Comparison of ENCODE assay signal across 9 cellular contexts in the genomic region with DNA sequence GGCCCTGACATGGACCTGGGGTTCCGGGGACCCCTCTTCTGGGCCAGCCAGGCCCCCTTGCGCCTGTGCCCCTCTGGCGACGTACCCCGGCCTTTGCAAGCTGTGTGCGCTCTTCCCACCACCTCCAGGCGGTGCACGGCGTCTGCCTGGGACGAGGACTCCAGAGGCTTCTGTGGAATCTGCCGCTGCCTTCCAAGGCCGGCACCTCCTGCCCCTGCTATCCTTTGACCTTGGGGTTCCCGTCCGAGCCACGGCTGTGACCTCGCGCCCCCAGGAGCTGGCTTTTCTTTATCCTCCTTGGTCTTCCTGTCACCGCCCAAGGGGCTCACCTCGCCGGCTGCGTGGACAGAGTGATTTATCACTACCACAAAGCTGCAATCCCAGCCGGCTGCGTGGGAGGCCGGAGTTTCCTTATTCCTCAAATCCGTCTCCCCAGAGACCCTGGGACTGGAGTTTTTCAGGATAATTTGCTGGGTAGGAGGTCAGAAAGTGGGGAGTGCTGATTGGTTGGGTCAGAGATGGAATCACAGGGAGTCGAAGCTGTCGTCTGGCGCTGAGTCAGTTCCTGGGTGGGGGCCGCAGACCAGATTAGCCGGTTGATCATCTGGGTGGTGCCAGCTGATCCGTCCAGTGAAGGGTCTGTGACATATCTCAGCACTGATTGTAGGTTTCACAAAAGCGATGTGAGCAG. TPM values are rescaled to one million over a fixed set of nuclear protein-coding genes. Genes with fewer than 3 reads are reported as not detected.
DNase-seq lines count a peak whose midpoint lies in the region; ATAC-seq and TF ChIP-seq lines count a peak whose summit lies in the region.
"Had no signal": no experiment of that assay in that cellular context is flagged by ENCODE, and none has a peak within 500 bp of the region (broad histone marks: within the 10 kb centered on the region; RNA-seq: fewer than 3 reads in every experiment).

No MANE protein-coding gene starts in this region.

- ATAC-seq in gastrocnemius medialis, result no peak
- ATAC-seq in GM18517 (IDR thresholded peaks at IDR 0.05; ENCODE audit: unreplicated experiment), result no peak

- peaks cover 19% of the 10 kb centered on the region for H3K4me1 Mint-ChIP-seq in mesothelial cell of epicardium

- peak; percentile 34 for DNase-seq in LHCN-M2 (ENCODE audit: low read depth)
- DNase-seq in fibroblast of mammary gland (ENCODE audit: low read depth), result peak; percentile 86
- DNase-seq in mesothelial cell of epicardium (ENCODE audit: low spot score in 2 of 2, unreplicated experiment in 2 of 2), result peak in 1 of 2 experiments; percentile 48
- DNase-seq in ACHN, result no peak
- no peak for DNase-seq in gastrocnemius medialis
- DNase-seq in globus pallidus (ENCODE audit: low spot score), result no peak
- DNase-seq: retina had no signal

- H3K36me3 Mint-ChIP-seq in mesothelial cell of epicardium, result no peaks in the 10 kb centered on the region

- H3K27ac Mint-ChIP-seq in mesothelial cell of epicardium, result peak overlapping the region; percentile 83

- TF ChIP-seq CTCF in 22Rv1 (IDR thresholded peaks at IDR 0.05), result no peak
- no peak for TF ChIP-seq CTCF in fibroblast of mammary gland (conservative IDR thresholded peaks at IDR 0.05; ENCODE audit: control insufficient read depth, insufficient read depth, low read depth, low read length)
- no peak for TF ChIP-seq CTCF in mesothelial cell of epicardium (IDR thresholded peaks at IDR 0.05; ENCODE audit: unreplicated experiment)
- no peak for TF ChIP-seq CTCF in gastrocnemius medialis (IDR thresholded peaks at IDR 0.05 in 4 of 5, conservative IDR thresholded peaks at IDR 0.05 in 1 of 5)

- no peaks in the 10 kb centered on the region for H3K27me3 Mint-ChIP-seq in mesothelial cell of epicardium (ENCODE audit: low read depth)

- H3K4me1 ChIP-seq in gastrocnemius medialis, result no peaks in the 10 kb centered on the region

- no peak for TF ChIP-seq POLR2A in gastrocnemius medialis (IDR thresholded peaks at IDR 0.05)

- H3K27me3 ChIP-seq in gastrocnemius medialis, result no peaks in the 10 kb centered on the region

- no peaks in the 10 kb centered on the region for H3K9me3 ChIP-seq in gastrocnemius medialis

- H3K4me3 ChIP-seq in fibroblast of mammary gland (ENCODE audit: control insufficient read depth, low read depth, low read length) (no peak overlapping the region), gastrocnemius medialis (no peak overlapping the region)

- intact Hi-C loops in gastrocnemius medialis (cut with DNase I; ENCODE audit: low total_unique reads), result no loop called here

- H3K9me3 Mint-ChIP-seq in mesothelial cell of epicardium, result no peaks in the 10 kb centered on the region

- no peaks in the 10 kb centered on the region for H3K36me3 ChIP-seq in gastrocnemius medialis

- H3K4me3 Mint-ChIP-seq in mesothelial cell of epicardium, result peak overlapping the region; percentile 28

- H3K27ac ChIP-seq in 22Rv1 (peak overlapping the region; percentile 71), gastrocnemius medialis (no peak overlapping the region)

- in situ Hi-C loops in ACHN (cut with HindIII; ENCODE audit: low pct_ligation_motif_present, low pct_unique_long_range_greater_than_20kb, low sequenced_read_pairs), result no loop called here
- in situ Hi-C loops in gastrocnemius medialis (cut with MboI; ENCODE audit: low sequenced_read_pairs in 4 of 4), result no loop called here

RNA-seq across cellular contexts. Expression of a gene that starts 19.9 kb away (rescaled TPM):
- total RNA-seq in LHCN-M2 (2014; rRNA removed), result 14.0 and 14.3 TPM in 2 replicates
- polyA plus RNA-seq in LHCN-M2 (2012), result 9.0 TPM
- total RNA-seq in mesothelial cell of epicardium, result 34.6 to 37.4 TPM (median 35.0 TPM) in 3 replicates
- total RNA-seq in gastrocnemius medialis, result 1 to 10 TPM in 1 of 4 donors, under 1 TPM in 3; 0.36 to 1.7 (median 0.66) TPM

RNA-seq across cellular contexts. Expression of a gene that starts 57.3 kb away (rescaled TPM):
- total RNA-seq in LHCN-M2 (2014; rRNA removed) (59.2 and 65.1 TPM in 2 replicates), mesothelial cell of epicardium (65.6 to 67.1 TPM (median 66.7 TPM) in 3 replicates), gastrocnemius medialis (10 to 100 TPM; 40.1 to 79.4 (median 46.9) TPM)
- 51.6 TPM for polyA plus RNA-seq in LHCN-M2 (2012)

Comparison
In these comparisons a context has a peak if more than half of its experiments do, and no peak if none do; other contexts are left out.
1. DNase-seq: peak in LHCN-M2 (single experiment) and fibroblast of mammary gland (single experiment); none in ACHN (single experiment), gastrocnemius medialis (0 of 2) and globus pallidus (single experiment).